In genomic region chr15:78157203-78157602, GRCh38 we compare ENCODE assay signal across 29 cellular contexts.
"Had no signal": no experiment of that assay in that cellular context is flagged by ENCODE, and none has a peak within 500 bp of the region (broad histone marks: within the 10 kb centered on the region; RNA-seq: fewer than 3 reads in every experiment).

No MANE protein-coding gene starts in this region.

- H3K4me1 Mint-ChIP-seq: central memory CD8-positive, alpha-beta T cell; immature natural killer cell had no signal

- H3K36me3 ChIP-seq: breast epithelium had no signal

- DNase-seq: activated CD4-positive, alpha-beta memory T cell treated with anti-CD3 and anti-CD28 coated beads, Interleukin-2, amount 10 ng/mL, durations not matched to agents 7 days and 5 days; activated CD4-positive, alpha-beta T cell treated with anti-CD3 and anti-CD28 coated beads for 1 hour; activated CD4-positive, alpha-beta T cell treated with anti-CD3 and anti-CD28 coated beads, Interleukin-2, amount 10 ng/mL, durations not matched to agents 7 days and 5 days; activated gamma-delta T cell; activated naive CD4-positive, alpha-beta T cell treated with anti-CD3 and anti-CD28 coated beads, Interleukin-2, amount 10 ng/mL, durations not matched to agents 7 days and 5 days; activated naive CD8-positive, alpha-beta T cell treated with anti-CD3 and anti-CD28 coated beads, Interleukin-2, amount 50 U/mL, for 24 hours; amygdala; heart left ventricle; hypothalamus; immature natural killer cell; kidney; left colon; midbrain; naive thymus-derived CD4-positive, alpha-beta T cell; pancreas; sigmoid colon; small intestine; stimulated activated CD4-positive, alpha-beta T cell treated with anti-CD3 and anti-CD28 coated beads, Interleukin-4, amount 100 ng/mL, for 4 hours; stimulated activated CD8-positive, alpha-beta memory T cell treated with anti-CD3 and anti-CD28 coated beads, Interleukin-4, amount 100 ng/mL, for 48 hours; stimulated activated naive CD8-positive, alpha-beta T cell treated with anti-CD3 and anti-CD28 coated beads, Interleukin-15, amount 100 ng/mL, for 72 hours; T-helper 2 cell had no signal

- H3K4me1 ChIP-seq: pancreas had no signal

- H3K27ac ChIP-seq: breast epithelium, esophagus muscularis mucosa, foreskin keratinocyte, pancreas, prostate gland, sigmoid colon, tibial nerve had no signal

- H3K4me3 Mint-ChIP-seq: activated CD4-positive, alpha-beta memory T cell treated with anti-CD3 and anti-CD28 coated beads, Interleukin-2, amount 10 ng/mL, durations not matched to agents 7 days and 5 days; activated CD4-positive, alpha-beta T cell treated with anti-CD3 and anti-CD28 coated beads, Interleukin-2, amount 10 ng/mL, durations not matched to agents 7 days and 5 days; activated naive CD4-positive, alpha-beta T cell treated with anti-CD3 and anti-CD28 coated beads, Interleukin-2, amount 10 ng/mL, durations not matched to agents 7 days and 5 days; activated naive CD8-positive, alpha-beta T cell treated with anti-CD3 and anti-CD28 coated beads, Interleukin-2, amount 50 U/mL, for 24 hours; central memory CD8-positive, alpha-beta T cell; dendritic cell treated with granulocyte-macrophage colony-stimulating factor and Interleukin-4, amounts not matched to agents 40 ng/mL and 50 ng/mL, for 4 days; immature natural killer cell; naive thymus-derived CD4-positive, alpha-beta T cell; stimulated activated memory B cell treated with anti-CD40 and anti-IgM and Interleukin-4, amounts not matched to agents 10 μg/mL and 1 μg/mL and 100 μg/mL, for 72 hours; stimulated activated naive CD8-positive, alpha-beta T cell treated with anti-CD3 and anti-CD28 coated beads, Interleukin-15, amount 100 ng/mL, for 72 hours had no signal

- H3K9me3 ChIP-seq: breast epithelium, esophagus muscularis mucosa, heart left ventricle, pancreas, prostate gland, sigmoid colon, tibial nerve had no signal

- H3K27me3 ChIP-seq: breast epithelium, esophagus muscularis mucosa, foreskin keratinocyte, heart left ventricle, pancreas, sigmoid colon, tibial nerve had no signal

- H3K27ac Mint-ChIP-seq: activated CD4-positive, alpha-beta memory T cell treated with anti-CD3 and anti-CD28 coated beads, Interleukin-2, amount 10 ng/mL, durations not matched to agents 7 days and 5 days; activated CD4-positive, alpha-beta T cell treated with anti-CD3 and anti-CD28 coated beads, Interleukin-2, amount 10 ng/mL, durations not matched to agents 7 days and 5 days; activated naive CD4-positive, alpha-beta T cell treated with anti-CD3 and anti-CD28 coated beads, Interleukin-2, amount 10 ng/mL, durations not matched to agents 7 days and 5 days; activated naive CD8-positive, alpha-beta T cell treated with anti-CD3 and anti-CD28 coated beads, Interleukin-2, amount 50 U/mL, for 24 hours; dendritic cell treated with granulocyte-macrophage colony-stimulating factor and Interleukin-4, amounts not matched to agents 40 ng/mL and 50 ng/mL, for 4 days; immature natural killer cell; stimulated activated memory B cell treated with anti-CD40 and anti-IgM and Interleukin-4, amounts not matched to agents 10 μg/mL and 1 μg/mL and 100 μg/mL, for 72 hours; stimulated activated naive CD8-positive, alpha-beta T cell treated with anti-CD3 and anti-CD28 coated beads, Interleukin-15, amount 100 ng/mL, for 72 hours had no signal

- H3K27me3 Mint-ChIP-seq: activated CD4-positive, alpha-beta memory T cell treated with anti-CD3 and anti-CD28 coated beads, Interleukin-2, amount 10 ng/mL, durations not matched to agents 7 days and 5 days; activated CD4-positive, alpha-beta T cell treated with anti-CD3 and anti-CD28 coated beads, Interleukin-2, amount 10 ng/mL, durations not matched to agents 7 days and 5 days; activated naive CD4-positive, alpha-beta T cell treated with anti-CD3 and anti-CD28 coated beads, Interleukin-2, amount 10 ng/mL, durations not matched to agents 7 days and 5 days; activated naive CD8-positive, alpha-beta T cell treated with anti-CD3 and anti-CD28 coated beads, Interleukin-2, amount 50 U/mL, for 24 hours; central memory CD8-positive, alpha-beta T cell; dendritic cell treated with granulocyte-macrophage colony-stimulating factor and Interleukin-4, amounts not matched to agents 40 ng/mL and 50 ng/mL, for 4 days; naive thymus-derived CD4-positive, alpha-beta T cell; stimulated activated memory B cell treated with anti-CD40 and anti-IgM and Interleukin-4, amounts not matched to agents 10 μg/mL and 1 μg/mL and 100 μg/mL, for 72 hours; stimulated activated naive CD8-positive, alpha-beta T cell treated with anti-CD3 and anti-CD28 coated beads, Interleukin-15, amount 100 ng/mL, for 72 hours had no signal

- ATAC-seq: activated naive CD8-positive, alpha-beta T cell treated with anti-CD3 and anti-CD28 coated beads, Interleukin-2, amount 50 U/mL, for 24 hours; heart left ventricle; left colon; naive thymus-derived CD4-positive, alpha-beta T cell; pancreas; stimulated activated memory B cell treated with anti-CD40 and anti-IgM and Interleukin-4, amounts not matched to agents 10 μg/mL and 1 μg/mL and 100 μg/mL, for 72 hours; stimulated activated naive CD8-positive, alpha-beta T cell treated with anti-CD3 and anti-CD28 coated beads, Interleukin-15, amount 100 ng/mL, for 72 hours had no signal

- H3K9me3 Mint-ChIP-seq: activated CD4-positive, alpha-beta memory T cell treated with anti-CD3 and anti-CD28 coated beads, Interleukin-2, amount 10 ng/mL, durations not matched to agents 7 days and 5 days; activated CD4-positive, alpha-beta T cell treated with anti-CD3 and anti-CD28 coated beads, Interleukin-2, amount 10 ng/mL, durations not matched to agents 7 days and 5 days; activated naive CD4-positive, alpha-beta T cell treated with anti-CD3 and anti-CD28 coated beads, Interleukin-2, amount 10 ng/mL, durations not matched to agents 7 days and 5 days; activated naive CD8-positive, alpha-beta T cell treated with anti-CD3 and anti-CD28 coated beads, Interleukin-2, amount 50 U/mL, for 24 hours; central memory CD8-positive, alpha-beta T cell; dendritic cell treated with granulocyte-macrophage colony-stimulating factor and Interleukin-4, amounts not matched to agents 40 ng/mL and 50 ng/mL, for 4 days; immature natural killer cell; stimulated activated memory B cell treated with anti-CD40 and anti-IgM and Interleukin-4, amounts not matched to agents 10 μg/mL and 1 μg/mL and 100 μg/mL, for 72 hours; stimulated activated naive CD8-positive, alpha-beta T cell treated with anti-CD3 and anti-CD28 coated beads, Interleukin-15, amount 100 ng/mL, for 72 hours had no signal

- H3K4me3 ChIP-seq: breast epithelium, esophagus muscularis mucosa, heart left ventricle, pancreas, prostate gland, sigmoid colon, tibial nerve had no signal
